Comparison of ENCODE assay signal across 1 cellular context in the genomic region with DNA sequence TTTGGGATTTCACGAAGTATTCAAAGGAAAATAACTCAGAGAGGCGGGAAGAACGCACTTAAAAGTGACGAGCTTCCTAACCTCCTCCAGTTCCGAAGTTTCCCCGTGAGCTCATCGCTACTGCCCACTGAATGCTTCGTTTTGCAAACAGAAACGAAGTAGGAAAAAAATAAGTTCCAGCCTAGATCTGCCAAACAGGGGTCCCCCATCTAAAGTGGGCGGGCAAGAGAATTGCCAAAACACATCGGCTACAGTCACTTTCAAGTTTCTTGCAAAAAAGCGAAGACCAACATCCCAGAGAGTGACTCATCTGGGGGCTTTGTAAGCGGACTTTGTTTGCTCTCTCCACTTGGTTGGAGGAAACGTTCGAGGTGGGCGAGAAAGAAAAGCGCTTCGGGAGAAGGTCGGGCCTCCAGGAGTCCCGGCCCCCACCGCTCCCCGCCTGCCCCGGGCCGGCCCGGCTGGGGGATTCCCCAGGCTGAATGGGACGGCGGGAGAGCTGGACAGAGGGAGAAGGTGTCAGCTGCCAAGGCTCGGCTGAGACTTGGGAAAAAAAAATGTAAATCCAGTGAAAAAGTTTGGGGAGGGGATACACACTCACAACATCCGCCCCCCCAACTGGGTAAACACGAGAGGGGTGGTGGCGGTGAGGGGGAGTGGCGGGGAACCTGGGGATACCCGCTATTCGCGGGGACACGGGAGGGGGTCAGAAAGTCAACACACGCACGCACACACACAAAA.
TF ChIP-seq lines count a peak whose summit lies in the region.

No MANE protein-coding gene starts in this region.

TF ChIP-seq in HepG2, 621 proteins besides CTCF, POLR2A, EP300 and RAD21 (continued from another document and continues in another):
- TF ChIP-seq, protein P1, sequence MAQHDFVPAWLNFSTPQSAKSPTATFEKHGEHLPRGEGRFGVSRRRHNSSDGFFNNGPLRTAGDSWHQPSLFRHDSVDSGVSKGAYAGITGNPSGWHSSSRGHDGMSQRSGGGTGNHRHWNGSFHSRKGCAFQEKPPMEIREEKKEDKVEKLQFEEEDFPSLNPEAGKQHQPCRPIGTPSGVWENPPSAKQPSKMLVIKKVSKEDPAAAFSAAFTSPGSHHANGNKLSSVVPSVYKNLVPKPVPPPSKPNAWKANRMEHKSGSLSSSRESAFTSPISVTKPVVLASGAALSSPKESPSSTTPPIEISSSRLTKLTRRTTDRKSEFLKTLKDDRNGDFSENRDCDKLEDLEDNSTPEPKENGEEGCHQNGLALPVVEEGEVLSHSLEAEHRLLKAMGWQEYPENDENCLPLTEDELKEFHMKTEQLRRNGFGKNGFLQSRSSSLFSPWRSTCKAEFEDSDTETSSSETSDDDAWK (CRISPR knock-in tag; IDR thresholded peaks at IDR 0.05) = no peak
- TF ChIP-seq ZBTB7B (CRISPR knock-in tag; IDR thresholded peaks at IDR 0.05) (peak; percentile 81), ZNF484 (CRISPR knock-in tag; IDR thresholded peaks at IDR 0.05; ENCODE audit: borderline replicate concordance, low read depth) (no peak), SMAD3 (CRISPR knock-in tag; IDR thresholded peaks at IDR 0.05) (no peak), YY1 (IDR thresholded peaks at IDR 0.05; ENCODE audit: insufficient read depth, insufficient replicate concordance, low read depth, low read length) (no peak), ZNF563 (CRISPR knock-in tag; IDR thresholded peaks at IDR 0.05) (no peak), SOX6 (IDR thresholded peaks at IDR 0.05) (no peak), SOX6 (CRISPR knock-in tag; IDR thresholded peaks at IDR 0.05) (peak; percentile 4; the same call in 1 of the 2 replicates), NFYB (CRISPR knock-in tag; IDR thresholded peaks at IDR 0.05) (no peak), KLF11 (CRISPR knock-in tag; IDR thresholded peaks at IDR 0.05) (no peak), SYNCRIP (IDR thresholded peaks at IDR 0.05; ENCODE audit: insufficient read depth, low read depth, low read length) (no peak), TEAD3 (CRISPR knock-in tag; optimal IDR thresholded peaks at IDR 0.05; ENCODE audit: borderline replicate concordance) (no peak), SIN3A (IDR thresholded peaks at IDR 0.05; ENCODE audit: borderline replicate concordance, low read depth, low read length) (0 out of 2 replicates have a peak, but pooled peaks have one; percentile 54), ZNF569 (CRISPR knock-in tag; IDR thresholded peaks at IDR 0.05; ENCODE audit: borderline replicate concordance) (no peak), ZNF792 (CRISPR knock-in tag; IDR thresholded peaks at IDR 0.05) (no peak), HDAC6 (IDR thresholded peaks at IDR 0.05; ENCODE audit: low read depth, low read length) (no peak), NR2F1 (CRISPR knock-in tag; IDR thresholded peaks at IDR 0.05) (no peak), HCFC1 (IDR thresholded peaks at IDR 0.05; ENCODE audit: low read depth, low read length) (no peak), POLR2AphosphoS2 (IDR thresholded peaks at IDR 0.05; ENCODE audit: low read depth, low read length) (no peak), ZNF546 (CRISPR knock-in tag; conservative IDR thresholded peaks at IDR 0.05) (no peak), ARID2 (CRISPR knock-in tag; IDR thresholded peaks at IDR 0.05; ENCODE audit: borderline replicate concordance) (no peak), ZNF501 (CRISPR knock-in tag; IDR thresholded peaks at IDR 0.05) (peak; percentile 74), CEBPG (CRISPR knock-in tag; IDR thresholded peaks at IDR 0.05) (no peak), PHF5A (CRISPR knock-in tag; IDR thresholded peaks at IDR 0.05; ENCODE audit: low read depth, unreplicated experiment) (no peak), ZFP62 (CRISPR knock-in tag; IDR thresholded peaks at IDR 0.05) (no peak), ZNF549 (CRISPR knock-in tag; IDR thresholded peaks at IDR 0.05) (no peak), ZNF33B (CRISPR knock-in tag; IDR thresholded peaks at IDR 0.05) (no peak), ZFP41 (CRISPR knock-in tag; IDR thresholded peaks at IDR 0.05; ENCODE audit: borderline replicate concordance) (no peak), KAT8 (CRISPR knock-in tag; IDR thresholded peaks at IDR 0.05) (peak; percentile 66), ZNF446 (CRISPR knock-in tag; IDR thresholded peaks at IDR 0.05) (no peak), ZNF24 (IDR thresholded peaks at IDR 0.05) (no peak), ZNF260 (CRISPR knock-in tag; IDR thresholded peaks at IDR 0.05; ENCODE audit: borderline replicate concordance, low read depth) (no peak), RBM22 (optimal IDR thresholded peaks at IDR 0.05; ENCODE audit: low read length) (no peak), ZNF460 (CRISPR knock-in tag; IDR thresholded peaks at IDR 0.05; ENCODE audit: borderline replicate concordance) (peak; percentile 20; the same call in 1 of the 2 replicates), ZNF264 (CRISPR knock-in tag; IDR thresholded peaks at IDR 0.05) (no peak), ZNF253 (CRISPR knock-in tag; IDR thresholded peaks at IDR 0.05; ENCODE audit: borderline replicate concordance) (no peak)
- TF ChIP-seq, protein P2, sequence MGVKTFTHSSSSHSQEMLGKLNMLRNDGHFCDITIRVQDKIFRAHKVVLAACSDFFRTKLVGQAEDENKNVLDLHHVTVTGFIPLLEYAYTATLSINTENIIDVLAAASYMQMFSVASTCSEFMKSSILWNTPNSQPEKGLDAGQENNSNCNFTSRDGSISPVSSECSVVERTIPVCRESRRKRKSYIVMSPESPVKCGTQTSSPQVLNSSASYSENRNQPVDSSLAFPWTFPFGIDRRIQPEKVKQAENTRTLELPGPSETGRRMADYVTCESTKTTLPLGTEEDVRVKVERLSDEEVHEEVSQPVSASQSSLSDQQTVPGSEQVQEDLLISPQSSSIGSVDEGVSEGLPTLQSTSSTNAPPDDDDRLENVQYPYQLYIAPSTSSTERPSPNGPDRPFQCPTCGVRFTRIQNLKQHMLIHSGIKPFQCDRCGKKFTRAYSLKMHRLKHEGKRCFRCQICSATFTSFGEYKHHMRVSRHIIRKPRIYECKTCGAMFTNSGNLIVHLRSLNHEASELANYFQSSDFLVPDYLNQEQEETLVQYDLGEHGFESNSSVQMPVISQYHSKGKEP (CRISPR knock-in tag; IDR thresholded peaks at IDR 0.05) = 0 out of 2 replicates have a peak, but pooled peaks have one; percentile 6
- TF ChIP-seq, protein P3, sequence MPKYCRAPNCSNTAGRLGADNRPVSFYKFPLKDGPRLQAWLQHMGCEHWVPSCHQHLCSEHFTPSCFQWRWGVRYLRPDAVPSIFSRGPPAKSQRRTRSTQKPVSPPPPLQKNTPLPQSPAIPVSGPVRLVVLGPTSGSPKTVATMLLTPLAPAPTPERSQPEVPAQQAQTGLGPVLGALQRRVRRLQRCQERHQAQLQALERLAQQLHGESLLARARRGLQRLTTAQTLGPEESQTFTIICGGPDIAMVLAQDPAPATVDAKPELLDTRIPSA (CRISPR knock-in tag; IDR thresholded peaks at IDR 0.05; ENCODE audit: borderline replicate concordance) = no peak
- TF ChIP-seq, protein P4, sequence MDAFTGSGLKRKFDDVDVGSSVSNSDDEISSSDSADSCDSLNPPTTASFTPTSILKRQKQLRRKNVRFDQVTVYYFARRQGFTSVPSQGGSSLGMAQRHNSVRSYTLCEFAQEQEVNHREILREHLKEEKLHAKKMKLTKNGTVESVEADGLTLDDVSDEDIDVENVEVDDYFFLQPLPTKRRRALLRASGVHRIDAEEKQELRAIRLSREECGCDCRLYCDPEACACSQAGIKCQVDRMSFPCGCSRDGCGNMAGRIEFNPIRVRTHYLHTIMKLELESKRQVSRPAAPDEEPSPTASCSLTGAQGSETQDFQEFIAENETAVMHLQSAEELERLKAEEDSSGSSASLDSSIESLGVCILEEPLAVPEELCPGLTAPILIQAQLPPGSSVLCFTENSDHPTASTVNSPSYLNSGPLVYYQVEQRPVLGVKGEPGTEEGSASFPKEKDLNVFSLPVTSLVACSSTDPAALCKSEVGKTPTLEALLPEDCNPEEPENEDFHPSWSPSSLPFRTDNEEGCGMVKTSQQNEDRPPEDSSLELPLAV (CRISPR knock-in tag; conservative IDR thresholded peaks at IDR 0.05; ENCODE audit: low read depth) = no peak
- TF ChIP-seq, protein P5, sequence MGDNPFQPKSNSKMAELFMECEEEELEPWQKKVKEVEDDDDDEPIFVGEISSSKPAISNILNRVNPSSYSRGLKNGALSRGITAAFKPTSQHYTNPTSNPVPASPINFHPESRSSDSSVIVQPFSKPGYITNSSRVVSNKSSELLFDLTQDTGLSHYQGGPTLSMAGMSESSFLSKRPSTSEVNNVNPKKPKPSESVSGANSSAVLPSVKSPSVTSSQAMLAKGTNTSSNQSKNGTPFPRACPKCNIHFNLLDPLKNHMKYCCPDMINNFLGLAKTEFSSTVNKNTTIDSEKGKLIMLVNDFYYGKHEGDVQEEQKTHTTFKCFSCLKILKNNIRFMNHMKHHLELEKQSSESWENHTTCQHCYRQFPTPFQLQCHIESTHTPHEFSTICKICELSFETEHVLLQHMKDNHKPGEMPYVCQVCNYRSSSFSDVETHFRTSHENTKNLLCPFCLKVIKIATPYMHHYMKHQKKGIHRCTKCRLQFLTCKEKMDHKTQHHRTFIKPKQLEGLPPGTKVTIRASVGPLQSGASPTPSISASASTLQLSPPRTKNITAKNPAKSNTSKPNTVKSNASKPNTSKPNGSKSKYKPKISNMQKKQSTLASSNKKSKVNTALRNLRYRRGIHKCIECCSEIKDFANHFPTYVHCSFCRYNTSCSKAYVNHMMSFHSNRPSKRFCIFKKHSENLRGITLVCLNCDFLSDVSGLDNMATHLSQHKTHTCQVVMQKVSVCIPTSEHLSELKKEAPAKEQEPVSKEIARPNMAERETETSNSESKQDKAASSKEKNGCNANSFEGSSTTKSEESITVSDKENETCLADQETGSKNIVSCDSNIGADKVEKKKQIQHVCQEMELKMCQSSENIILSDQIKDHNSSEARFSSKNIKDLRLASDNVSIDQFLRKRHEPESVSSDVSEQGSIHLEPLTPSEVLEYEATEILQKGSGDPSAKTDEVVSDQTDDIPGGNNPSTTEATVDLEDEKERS (CRISPR knock-in tag; IDR thresholded peaks at IDR 0.05) = no peak
- TF ChIP-seq, protein P6, sequence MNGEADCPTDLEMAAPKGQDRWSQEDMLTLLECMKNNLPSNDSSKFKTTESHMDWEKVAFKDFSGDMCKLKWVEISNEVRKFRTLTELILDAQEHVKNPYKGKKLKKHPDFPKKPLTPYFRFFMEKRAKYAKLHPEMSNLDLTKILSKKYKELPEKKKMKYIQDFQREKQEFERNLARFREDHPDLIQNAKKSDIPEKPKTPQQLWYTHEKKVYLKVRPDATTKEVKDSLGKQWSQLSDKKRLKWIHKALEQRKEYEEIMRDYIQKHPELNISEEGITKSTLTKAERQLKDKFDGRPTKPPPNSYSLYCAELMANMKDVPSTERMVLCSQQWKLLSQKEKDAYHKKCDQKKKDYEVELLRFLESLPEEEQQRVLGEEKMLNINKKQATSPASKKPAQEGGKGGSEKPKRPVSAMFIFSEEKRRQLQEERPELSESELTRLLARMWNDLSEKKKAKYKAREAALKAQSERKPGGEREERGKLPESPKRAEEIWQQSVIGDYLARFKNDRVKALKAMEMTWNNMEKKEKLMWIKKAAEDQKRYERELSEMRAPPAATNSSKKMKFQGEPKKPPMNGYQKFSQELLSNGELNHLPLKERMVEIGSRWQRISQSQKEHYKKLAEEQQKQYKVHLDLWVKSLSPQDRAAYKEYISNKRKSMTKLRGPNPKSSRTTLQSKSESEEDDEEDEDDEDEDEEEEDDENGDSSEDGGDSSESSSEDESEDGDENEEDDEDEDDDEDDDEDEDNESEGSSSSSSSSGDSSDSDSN (CRISPR knock-in tag; IDR thresholded peaks at IDR 0.05) = no peak
- TF ChIP-seq, protein P7, sequence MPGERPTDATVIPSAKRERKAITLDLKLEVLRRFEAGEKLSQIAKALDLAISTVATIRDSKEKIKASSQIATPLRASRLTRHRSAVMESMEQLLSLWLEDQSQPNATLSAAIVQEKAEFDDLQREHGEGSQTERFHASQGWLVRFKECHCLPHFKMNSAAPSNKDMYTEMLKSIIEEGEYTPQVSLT (CRISPR knock-in tag; IDR thresholded peaks at IDR 0.05; ENCODE audit: borderline replicate concordance, low read depth) = no peak
- TF ChIP-seq, protein P8, sequence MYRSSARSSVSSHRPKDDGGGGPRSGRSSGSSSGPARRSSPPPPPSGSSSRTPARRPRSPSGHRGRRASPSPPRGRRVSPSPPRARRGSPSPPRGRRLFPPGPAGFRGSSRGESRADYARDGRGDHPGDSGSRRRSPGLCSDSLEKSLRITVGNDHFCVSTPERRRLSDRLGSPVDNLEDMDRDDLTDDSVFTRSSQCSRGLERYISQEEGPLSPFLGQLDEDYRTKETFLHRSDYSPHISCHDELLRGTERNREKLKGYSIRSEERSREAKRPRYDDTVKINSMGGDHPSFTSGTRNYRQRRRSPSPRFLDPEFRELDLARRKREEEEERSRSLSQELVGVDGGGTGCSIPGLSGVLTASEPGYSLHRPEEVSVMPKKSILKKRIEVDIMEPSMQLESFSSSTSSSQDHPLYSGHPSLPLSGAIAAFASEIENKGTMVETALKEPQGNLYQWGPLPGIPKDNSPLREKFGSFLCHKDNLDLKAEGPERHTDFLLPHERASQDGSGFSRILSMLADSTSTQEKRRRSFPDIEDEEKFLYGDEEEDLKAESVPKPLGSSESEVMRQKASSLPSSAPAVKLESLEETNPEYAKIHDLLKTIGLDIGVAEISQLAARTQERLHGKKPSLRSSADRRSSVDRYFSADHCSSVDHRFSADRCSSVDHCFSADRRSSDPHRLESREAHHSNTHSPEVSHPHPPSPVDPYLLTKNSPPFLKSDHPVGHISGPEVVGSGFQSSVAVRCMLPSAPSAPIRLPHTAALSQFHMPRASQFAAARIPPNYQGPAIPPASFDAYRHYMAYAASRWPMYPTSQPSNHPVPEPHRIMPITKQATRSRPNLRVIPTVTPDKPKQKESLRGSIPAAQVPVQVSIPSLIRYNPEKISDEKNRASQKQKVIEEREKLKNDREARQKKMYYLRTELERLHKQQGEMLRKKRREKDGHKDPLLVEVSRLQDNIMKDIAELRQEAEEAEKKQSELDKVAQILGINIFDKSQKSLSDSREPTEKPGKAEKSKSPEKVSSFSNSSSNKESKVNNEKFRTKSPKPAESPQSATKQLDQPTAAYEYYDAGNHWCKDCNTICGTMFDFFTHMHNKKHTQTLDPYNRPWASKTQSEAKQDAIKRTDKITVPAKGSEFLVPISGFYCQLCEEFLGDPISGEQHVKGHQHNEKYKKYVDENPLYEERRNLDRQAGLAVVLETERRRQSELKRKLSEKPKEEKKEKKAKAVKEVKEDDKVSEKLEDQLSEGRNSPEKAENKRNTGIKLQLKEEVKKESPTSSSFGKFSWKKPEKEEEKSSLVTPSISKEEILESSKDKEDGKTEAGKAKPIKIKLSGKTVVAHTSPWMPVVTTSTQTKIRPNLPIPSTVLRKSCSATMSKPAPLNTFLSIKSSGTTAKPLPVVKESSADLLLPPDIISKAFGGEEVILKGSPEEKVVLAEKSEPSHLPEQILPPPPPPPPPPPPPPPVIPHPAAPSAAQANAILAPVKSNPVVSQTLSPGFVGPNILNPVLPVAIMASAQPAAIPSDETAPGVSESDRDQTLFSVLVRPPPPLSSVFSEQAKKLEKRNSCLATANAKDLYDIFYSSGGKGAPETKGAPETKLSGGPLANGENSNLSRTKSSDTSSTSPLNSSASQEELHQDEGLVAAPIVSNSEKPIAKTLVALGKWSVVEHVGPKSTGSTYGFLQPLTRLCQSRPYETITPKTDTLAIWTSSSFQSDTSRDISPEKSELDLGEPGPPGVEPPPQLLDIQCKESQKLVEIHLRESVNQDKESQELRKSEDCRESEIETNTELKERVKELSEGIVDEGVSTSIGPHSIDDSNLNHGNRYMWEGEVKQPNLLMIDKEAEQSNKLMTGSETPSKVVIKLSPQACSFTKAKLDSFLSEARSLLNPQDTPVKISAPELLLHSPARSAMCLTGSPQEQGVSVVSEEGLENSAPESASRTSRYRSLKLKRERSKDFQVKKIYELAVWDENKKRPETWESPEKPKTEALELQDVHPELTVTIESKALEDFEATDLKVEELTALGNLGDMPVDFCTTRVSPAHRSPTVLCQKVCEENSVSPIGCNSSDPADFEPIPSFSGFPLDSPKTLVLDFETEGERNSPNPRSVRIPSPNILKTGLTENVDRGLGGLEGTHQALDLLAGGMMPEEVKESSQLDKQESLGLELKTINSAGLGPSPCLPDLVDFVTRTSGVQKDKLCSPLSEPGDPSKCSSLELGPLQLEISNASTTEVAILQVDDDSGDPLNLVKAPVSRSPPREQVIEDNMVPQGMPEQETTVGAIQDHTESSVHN (CRISPR knock-in tag; IDR thresholded peaks at IDR 0.05) = no peak
